14 cellular contexts compared by ENCODE assay signal in the genomic region with DNA sequence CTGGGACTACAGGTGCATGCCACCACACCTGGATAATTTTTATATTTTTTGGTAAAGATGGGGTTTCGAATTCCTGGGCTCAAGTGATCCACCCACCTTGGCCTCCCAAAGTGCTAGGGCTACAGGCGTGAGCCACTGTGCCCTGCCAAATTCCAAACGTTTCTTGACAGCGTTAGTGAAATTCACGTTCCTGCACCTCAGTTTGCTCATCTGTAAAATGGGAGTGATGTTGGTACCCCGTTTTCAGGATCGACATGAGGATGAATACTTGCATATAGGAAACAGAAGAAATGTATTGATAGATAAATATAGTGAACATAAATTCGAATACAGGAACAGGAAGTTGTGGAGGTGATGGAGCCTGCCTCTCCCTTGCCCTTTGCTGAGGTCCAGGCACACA. TPM values are rescaled to one million over a fixed set of nuclear protein-coding genes. Genes with fewer than 3 reads are reported as not detected.
DNase-seq lines count a peak whose midpoint lies in the region; ATAC-seq and TF ChIP-seq lines count a peak whose summit lies in the region.
"Had no signal": no experiment of that assay in that cellular context is flagged by ENCODE, and none has a peak within 500 bp of the region (broad histone marks: within the 10 kb centered on the region; RNA-seq: fewer than 3 reads in every experiment).

No MANE protein-coding gene starts in this region.

- no peak overlapping the region for H3K27ac Mint-ChIP-seq in activated CD4-positive, alpha-beta memory T cell treated with anti-CD3 and anti-CD28 coated beads, Interleukin-2, amount 10 ng/mL, durations not matched to agents 7 days and 5 days
- H3K27ac Mint-ChIP-seq in activated CD4-positive, alpha-beta memory T cell treated with anti-CD3 and anti-CD28 coated beads for 36 hours = no peak overlapping the region
- H3K27ac Mint-ChIP-seq in H9 = no peak overlapping the region
- H3K27ac Mint-ChIP-seq in brain = no peak overlapping the region

- peaks cover 11% of the 10 kb centered on the region for H3K4me1 Mint-ChIP-seq in activated CD4-positive, alpha-beta memory T cell treated with anti-CD3 and anti-CD28 coated beads, Interleukin-2, amount 10 ng/mL, durations not matched to agents 7 days and 5 days
- peaks cover 10% of the 10 kb centered on the region for H3K4me1 Mint-ChIP-seq in activated CD4-positive, alpha-beta memory T cell treated with anti-CD3 and anti-CD28 coated beads for 36 hours (ENCODE audit: low read depth)
- peaks cover 0 to 6% of the 10 kb centered on the region in 2 experiments; a peak in 2 of 4 replicates for H3K4me1 Mint-ChIP-seq in H9
- peaks cover 7% of the 10 kb centered on the region for H3K4me1 Mint-ChIP-seq in brain

- H3K27me3 ChIP-seq in H9 (ENCODE audit: insufficient read depth, low read length) (no peaks in the 10 kb centered on the region), parathyroid adenoma (ENCODE audit: control insufficient read depth, insufficient read depth, low read length) (no peaks in the 10 kb centered on the region)
- H3K27me3 ChIP-seq: upper lobe of left lung had no signal

- no peak overlapping the region for H4K5ac ChIP-seq in H9 (ENCODE audit: insufficient read length, low read depth, low read length)

- H3K79me1 ChIP-seq in H9 (ENCODE audit: insufficient read depth, low read depth, low read length, poor library complexity, severe bottlenecking) = no peaks in the 10 kb centered on the region

- peak overlapping the region; percentile 46 for H3K4me3 Mint-ChIP-seq in activated CD4-positive, alpha-beta memory T cell treated with anti-CD3 and anti-CD28 coated beads, Interleukin-2, amount 10 ng/mL, durations not matched to agents 7 days and 5 days
- no peak overlapping the region for H3K4me3 Mint-ChIP-seq in activated CD4-positive, alpha-beta memory T cell treated with anti-CD3 and anti-CD28 coated beads for 36 hours
- H3K4me3 Mint-ChIP-seq in H9 = peak overlapping the region in 1 of 2 experiments; percentile 66; a peak in 2 of 5 replicates
- peak overlapping the region in 3 of 5 experiments; percentile 8 to 70 (median 65) for H3K4me3 Mint-ChIP-seq in brain

- no peak overlapping the region for H2AK5ac ChIP-seq in H9 (ENCODE audit: insufficient read length, low read length)

- no peak overlapping the region for H3K4ac ChIP-seq in H9 (ENCODE audit: low read depth, low read length)

- H2BK20ac ChIP-seq in H9 (ENCODE audit: low read depth, low read length, poor library complexity, severe bottlenecking) = no peak overlapping the region

- peak overlapping the region; percentile 34 for H3K4me2 ChIP-seq in H9 (ENCODE audit: insufficient read depth, insufficient read length, low read length)
- no peak overlapping the region for H3K4me2 ChIP-seq in parathyroid adenoma (ENCODE audit: low read length)

- H3K9me3 ChIP-seq in H9 (ENCODE audit: control insufficient read depth, low read depth, low read length) = no peaks in the 10 kb centered on the region
- no peaks in the 10 kb centered on the region for H3K9me3 ChIP-seq in parathyroid adenoma (ENCODE audit: control insufficient read depth, low read length)
- H3K9me3 ChIP-seq: left ventricle myocardium inferior, upper lobe of left lung had no signal

- H3K36me3 Mint-ChIP-seq in activated CD4-positive, alpha-beta memory T cell treated with anti-CD3 and anti-CD28 coated beads, Interleukin-2, amount 10 ng/mL, durations not matched to agents 7 days and 5 days (ENCODE audit: low read depth) = no peaks in the 10 kb centered on the region
- H3K36me3 Mint-ChIP-seq in activated CD4-positive, alpha-beta memory T cell treated with anti-CD3 and anti-CD28 coated beads for 36 hours = no peaks in the 10 kb centered on the region
- H3K36me3 Mint-ChIP-seq in H9 (ENCODE audit: insufficient read depth in 1 of 3, low read depth in 3 of 3) (no peaks in the 10 kb centered on the region; a peak in 1 of 7 replicates), brain (no peaks in the 10 kb centered on the region)

- H3K9ac ChIP-seq in H9 (ENCODE audit: extremely low read depth, insufficient read length, low read length) (no peak overlapping the region), parathyroid adenoma (no peak overlapping the region)

- no peak for ATAC-seq in GM19395 (IDR thresholded peaks at IDR 0.05; ENCODE audit: unreplicated experiment)
- ATAC-seq in HG03521 (IDR thresholded peaks at IDR 0.05; ENCODE audit: unreplicated experiment) = no peak

- H3K79me2 ChIP-seq in H9 (ENCODE audit: insufficient read depth, low read length) = no peaks in the 10 kb centered on the region
- no peaks in the 10 kb centered on the region for H3K79me2 ChIP-seq in parathyroid adenoma

- H3K4me1 ChIP-seq in H9 (ENCODE audit: insufficient read depth, low read length) (no peaks in the 10 kb centered on the region), parathyroid adenoma (no peaks in the 10 kb centered on the region)

- H3K4me3 ChIP-seq in parathyroid adenoma (ENCODE audit: low read depth, low read length) = no peak overlapping the region

- intact Hi-C loops in activated CD4-positive, alpha-beta memory T cell treated with anti-CD3 and anti-CD28 coated beads for 36 hours (cut with micrococcal nuclease) = loop anchor here (5.0 kb wide), 1 partner anchor 157 kb away; no protein-coding TSS in a partner anchor

- H3K27me3 Mint-ChIP-seq in activated CD4-positive, alpha-beta memory T cell treated with anti-CD3 and anti-CD28 coated beads, Interleukin-2, amount 10 ng/mL, durations not matched to agents 7 days and 5 days = peaks cover 17% of the 10 kb centered on the region
- peaks cover 13% of the 10 kb centered on the region for H3K27me3 Mint-ChIP-seq in activated CD4-positive, alpha-beta memory T cell treated with anti-CD3 and anti-CD28 coated beads for 36 hours
- H3K27me3 Mint-ChIP-seq in H9 (ENCODE audit: low read depth) (peaks cover 22% of the 10 kb centered on the region), brain (peaks cover 47% of the 10 kb centered on the region)

- no peak overlapping the region for H3K14ac ChIP-seq in H9 (ENCODE audit: insufficient read depth, low read length)

- POLR2A ChIA-PET in activated CD4-positive, alpha-beta memory T cell treated with anti-CD3 and anti-CD28 coated beads, Interleukin-2, amount 10 ng/mL, durations not matched to agents 7 days and 5 days (lab: Charles Lee) = no interaction called here
- POLR2A ChIA-PET in activated CD4-positive, alpha-beta memory T cell treated with anti-CD3 and anti-CD28 coated beads for 36 hours (lab: Charles Lee) = no interaction called here

- H3K56ac ChIP-seq in H9 (ENCODE audit: insufficient read length, low read depth, low read length) = no peak overlapping the region

- no CpG with 5 or more reads among the region's 8 CpGs for WGBS in H9 (ENCODE audit: extremely low coverage, insufficient read length, low lambda C conversion rate)

- H4K20me1 ChIP-seq in H9 (ENCODE audit: control insufficient read depth, insufficient read depth, insufficient read length) = peaks cover 2% of the 10 kb centered on the region

- no peak overlapping the region for H3T11ph ChIP-seq in H9 (ENCODE audit: low read length)

- H3K23me2 ChIP-seq in H9 (ENCODE audit: insufficient read length, low read depth, low read length, poor library complexity, severe bottlenecking) = no peaks in the 10 kb centered on the region

- no peak overlapping the region for H2AFZ ChIP-seq in H9 (ENCODE audit: low read length)
- peak overlapping the region; percentile 41 for H2AFZ ChIP-seq in parathyroid adenoma

- no peaks in the 10 kb centered on the region for H3K9me3 Mint-ChIP-seq in activated CD4-positive, alpha-beta memory T cell treated with anti-CD3 and anti-CD28 coated beads, Interleukin-2, amount 10 ng/mL, durations not matched to agents 7 days and 5 days
- no peaks in the 10 kb centered on the region for H3K9me3 Mint-ChIP-seq in activated CD4-positive, alpha-beta memory T cell treated with anti-CD3 and anti-CD28 coated beads for 36 hours
- H3K9me3 Mint-ChIP-seq in H9 (peaks cover 0 to 2% of the 10 kb centered on the region in 2 experiments; a peak in 3 of 5 replicates), brain (peaks cover 0 to 9% (median 0%) of the 10 kb centered on the region in 5 experiments)

- H4K91ac ChIP-seq in H9 (ENCODE audit: insufficient read length, low read depth, low read length) = no peak overlapping the region

- H3K23ac ChIP-seq in H9 (ENCODE audit: insufficient read length, low read depth, low read length) = no peak overlapping the region

- no peak for DNase-seq in activated CD4-positive, alpha-beta memory T cell treated with anti-CD3 and anti-CD28 coated beads, Interleukin-2, amount 10 ng/mL, durations not matched to agents 7 days and 5 days
- no peak for DNase-seq in activated CD4-positive, alpha-beta memory T cell treated with anti-CD3 and anti-CD28 coated beads for 36 hours
- no peak for DNase-seq in H9
- DNase-seq in GM19238 (ENCODE audit: insufficient read length, low spot score) = no peak
- DNase-seq: NCI-H1436 treated with DMSO at 0.1 percent for 48 hours, NCI-H2227 treated with DMSO at 0.1 percent for 48 hours, T1000 had no signal

- no peak overlapping the region for H4K8ac ChIP-seq in H9 (replicated peaks; ENCODE audit: insufficient read length, low read depth, low read length)

- H3K36me3 ChIP-seq in parathyroid adenoma (ENCODE audit: control insufficient read depth, insufficient read depth, low read length) = no peaks in the 10 kb centered on the region
- H3K36me3 ChIP-seq: left ventricle myocardium inferior, upper lobe of left lung had no signal

- H3K18ac ChIP-seq in H9 (ENCODE audit: insufficient read length, low read depth, low read length) = no peak overlapping the region

- CTCF ChIA-PET in activated CD4-positive, alpha-beta memory T cell treated with anti-CD3 and anti-CD28 coated beads, Interleukin-2, amount 10 ng/mL, durations not matched to agents 7 days and 5 days (lab: Charles Lee) = interaction anchor here (0.6 to 1.1 kb wide), 2 partner anchors 22 to 228 kb away, joined by 3 to 4 read pairs; no protein-coding TSS in a partner anchor
- CTCF ChIA-PET in activated CD4-positive, alpha-beta memory T cell treated with anti-CD3 and anti-CD28 coated beads for 36 hours (lab: Charles Lee) = interaction anchor here (1.1 to 2.7 kb wide), 3 partner anchors 10 to 228 kb away, joined by 4 to 11 read pairs (median 5); partner anchors contain the start of gene LTO1

- TF ChIP-seq CTCF in H9 (conservative IDR thresholded peaks at IDR 0.05) (no peak), brain (conservative IDR thresholded peaks at IDR 0.05) (no peak), parathyroid adenoma (IDR thresholded peaks at IDR 0.05) (no peak)

- H2BK120ac ChIP-seq in H9 (ENCODE audit: low read depth, low read length, poor library complexity, severe bottlenecking) = no peak overlapping the region

- H2BK15ac ChIP-seq in H9 (ENCODE audit: low read depth, low read length) = no peak overlapping the region

- no peak overlapping the region for H2BK12ac ChIP-seq in H9 (ENCODE audit: insufficient read length, low read depth, low read length)

- H3K27ac ChIP-seq in H9 (ENCODE audit: insufficient read length, low read depth, low read length) = no peak overlapping the region
- H3K27ac ChIP-seq in parathyroid adenoma = no peak overlapping the region
- H3K27ac ChIP-seq: left ventricle myocardium inferior, upper lobe of left lung had no signal

- no peak overlapping the region for H2BK5ac ChIP-seq in H9 (ENCODE audit: insufficient read length, low read length)

RNA-seq across cellular contexts. Expression of gene LTO1, which starts 10.2 kb away (rescaled TPM):
- 10 to 100 TPM; 23.4 to 25.5 TPM for total RNA-seq in activated CD4-positive, alpha-beta memory T cell treated with anti-CD3 and anti-CD28 coated beads, Interleukin-2, amount 10 ng/mL, durations not matched to agents 7 days and 5 days
- 10 to 100 TPM; 16.3 to 16.7 TPM for total RNA-seq in activated CD4-positive, alpha-beta memory T cell treated with anti-CD3 and anti-CD28 coated beads for 36 hours
- total RNA-seq in H9 (2021) = 25.3 and 26.2 TPM in 2 replicates
- polyA plus RNA-seq in brain (ENCODE audit: insufficient read depth, low read depth, low replicate concordance) = 11.6 TPM

RNA-seq across cellular contexts. Expression of gene FGF19, which starts 18.5 kb away (rescaled TPM):
- total RNA-seq in activated CD4-positive, alpha-beta memory T cell treated with anti-CD3 and anti-CD28 coated beads, Interleukin-2, amount 10 ng/mL, durations not matched to agents 7 days and 5 days = not detected
- total RNA-seq in activated CD4-positive, alpha-beta memory T cell treated with anti-CD3 and anti-CD28 coated beads for 36 hours = not detected
- total RNA-seq in H9 (2021) = 7.4 and 7.7 TPM in 2 replicates
- polyA plus RNA-seq in brain (ENCODE audit: insufficient read depth, low read depth, low replicate concordance) = not detected
- total RNA-seq: left ventricle myocardium inferior, myocyte had no signal

RNA-seq across cellular contexts. Expression of gene CCND1, which starts 44.4 kb away (rescaled TPM):
- total RNA-seq in activated CD4-positive, alpha-beta memory T cell treated with anti-CD3 and anti-CD28 coated beads, Interleukin-2, amount 10 ng/mL, durations not matched to agents 7 days and 5 days = under 1 TPM; 0.05 to 0.08 TPM
- 1 to 10 TPM in 1 of 2 experiments, under 1 TPM in 1; 0.19 to 1.3 TPM for total RNA-seq in activated CD4-positive, alpha-beta memory T cell treated with anti-CD3 and anti-CD28 coated beads for 36 hours
- 372 and 399 TPM in 2 replicates for total RNA-seq in H9 (2021)
- 8.4 TPM for polyA plus RNA-seq in brain (ENCODE audit: insufficient read depth, low read depth, low replicate concordance)

Comparison
In these comparisons a context has a peak if more than half of its experiments do, and no peak if none do; other contexts are left out.
1. RNA of gene CCND1, which starts 44.4 kb away (total RNA-seq): 372 to 399 TPM in H9; 0.19 to 1.3 TPM in activated CD4-positive, alpha-beta memory T cell treated with anti-CD3 and anti-CD28 coated beads for 36 hours and 0.05 to 0.08 TPM in activated CD4-positive, alpha-beta memory T cell treated with anti-CD3 and anti-CD28 coated beads, Interleukin-2, amount 10 ng/mL, durations not matched to agents 7 days and 5 days; every median in the first group is over 100 times any median in the second.